In the genomic region with DNA sequence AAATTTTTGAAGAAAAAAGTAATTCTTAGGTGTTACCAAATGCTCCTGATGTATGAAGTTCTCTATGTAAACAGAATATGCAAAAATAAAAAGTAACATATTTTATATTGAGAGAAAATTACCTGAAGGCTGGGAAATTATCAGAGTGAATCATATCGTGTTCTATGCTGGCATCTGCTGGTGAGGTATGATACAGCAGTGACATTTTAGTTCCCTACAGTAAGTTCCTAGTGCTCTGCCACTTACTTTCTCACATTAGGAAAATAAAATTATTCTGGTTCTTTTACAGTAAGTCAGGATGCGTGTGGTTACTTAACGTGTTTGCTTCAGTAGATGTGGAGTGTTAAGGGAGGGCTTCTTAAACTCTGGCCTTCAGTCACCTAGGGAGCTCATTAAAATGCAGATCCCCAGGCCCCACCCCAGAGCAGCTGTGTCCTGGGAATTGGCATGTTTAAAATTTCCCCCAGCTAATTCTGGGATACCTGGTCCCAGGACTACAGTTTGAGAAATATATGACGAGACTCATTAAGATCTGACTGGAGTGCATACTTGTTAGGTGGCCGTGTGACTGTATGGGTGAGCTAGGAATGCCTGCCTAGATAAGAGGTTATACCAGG, we compare ENCODE assay signal across 2 cellular contexts.
A peak's percentile ranks its signal among the peaks of the same experiment; 100 is the strongest.
TF ChIP-seq lines count a peak whose summit lies in the region.

No MANE protein-coding gene starts in this region.

TF ChIP-seq in A549, 52 proteins besides CTCF, POLR2A, EP300 and RAD21 (continued from another document):
- TF ChIP-seq FOSL2 (IDR thresholded peaks at IDR 0.05) (no peak), FOSL2 (CRISPR knock-in tag; IDR thresholded peaks at IDR 0.05) (peak; percentile 41; the same call in 1 of the 2 replicates), HOXA7 (CRISPR knock-in tag; IDR thresholded peaks at IDR 0.05) (no peak), EHMT2 (IDR thresholded peaks at IDR 0.05; ENCODE audit: low read depth) (no peak)

TF ChIP-seq in liver, 16 proteins besides CTCF, POLR2A, EP300 and RAD21 (continued from another document):
- TF ChIP-seq, protein P1, sequence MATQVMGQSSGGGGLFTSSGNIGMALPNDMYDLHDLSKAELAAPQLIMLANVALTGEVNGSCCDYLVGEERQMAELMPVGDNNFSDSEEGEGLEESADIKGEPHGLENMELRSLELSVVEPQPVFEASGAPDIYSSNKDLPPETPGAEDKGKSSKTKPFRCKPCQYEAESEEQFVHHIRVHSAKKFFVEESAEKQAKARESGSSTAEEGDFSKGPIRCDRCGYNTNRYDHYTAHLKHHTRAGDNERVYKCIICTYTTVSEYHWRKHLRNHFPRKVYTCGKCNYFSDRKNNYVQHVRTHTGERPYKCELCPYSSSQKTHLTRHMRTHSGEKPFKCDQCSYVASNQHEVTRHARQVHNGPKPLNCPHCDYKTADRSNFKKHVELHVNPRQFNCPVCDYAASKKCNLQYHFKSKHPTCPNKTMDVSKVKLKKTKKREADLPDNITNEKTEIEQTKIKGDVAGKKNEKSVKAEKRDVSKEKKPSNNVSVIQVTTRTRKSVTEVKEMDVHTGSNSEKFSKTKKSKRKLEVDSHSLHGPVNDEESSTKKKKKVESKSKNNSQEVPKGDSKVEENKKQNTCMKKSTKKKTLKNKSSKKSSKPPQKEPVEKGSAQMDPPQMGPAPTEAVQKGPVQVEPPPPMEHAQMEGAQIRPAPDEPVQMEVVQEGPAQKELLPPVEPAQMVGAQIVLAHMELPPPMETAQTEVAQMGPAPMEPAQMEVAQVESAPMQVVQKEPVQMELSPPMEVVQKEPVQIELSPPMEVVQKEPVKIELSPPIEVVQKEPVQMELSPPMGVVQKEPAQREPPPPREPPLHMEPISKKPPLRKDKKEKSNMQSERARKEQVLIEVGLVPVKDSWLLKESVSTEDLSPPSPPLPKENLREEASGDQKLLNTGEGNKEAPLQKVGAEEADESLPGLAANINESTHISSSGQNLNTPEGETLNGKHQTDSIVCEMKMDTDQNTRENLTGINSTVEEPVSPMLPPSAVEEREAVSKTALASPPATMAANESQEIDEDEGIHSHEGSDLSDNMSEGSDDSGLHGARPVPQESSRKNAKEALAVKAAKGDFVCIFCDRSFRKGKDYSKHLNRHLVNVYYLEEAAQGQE (IDR thresholded peaks at IDR 0.05): no peak
- TF ChIP-seq RXRA (IDR thresholded peaks at IDR 0.05) (no peak), FOXA1 (IDR thresholded peaks at IDR 0.05) (no peak), NR2F2 (IDR thresholded peaks at IDR 0.05) (no peak), JUND (IDR thresholded peaks at IDR 0.05) (no peak), FOXA2 (IDR thresholded peaks at IDR 0.05) (no peak), EGR1 (IDR thresholded peaks at IDR 0.05; ENCODE audit: low read depth in 2 of 2) (no peak), TAF1 (conservative IDR thresholded peaks at IDR 0.05) (no peak), YY1 (IDR thresholded peaks at IDR 0.05) (no peak), HNF4A (conservative IDR thresholded peaks at IDR 0.05) (no peak)
- TF ChIP-seq, protein P2, sequence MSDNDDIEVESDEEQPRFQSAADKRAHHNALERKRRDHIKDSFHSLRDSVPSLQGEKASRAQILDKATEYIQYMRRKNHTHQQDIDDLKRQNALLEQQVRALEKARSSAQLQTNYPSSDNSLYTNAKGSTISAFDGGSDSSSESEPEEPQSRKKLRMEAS (IDR thresholded peaks at IDR 0.05): no peak
- TF ChIP-seq, protein P3, sequence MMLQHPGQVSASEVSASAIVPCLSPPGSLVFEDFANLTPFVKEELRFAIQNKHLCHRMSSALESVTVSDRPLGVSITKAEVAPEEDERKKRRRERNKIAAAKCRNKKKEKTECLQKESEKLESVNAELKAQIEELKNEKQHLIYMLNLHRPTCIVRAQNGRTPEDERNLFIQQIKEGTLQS (IDR thresholded peaks at IDR 0.05): no peak
TF ChIP-seq in liver: peak in this region for 0.
